Comparison of ENCODE assay signal across 12 cellular contexts in genomic region chr5:173065155-173065554, GRCh38. TPM values are rescaled to one million over a fixed set of nuclear protein-coding genes. Genes with fewer than 3 reads are reported as not detected.
A peak's percentile ranks its signal among the peaks of the same experiment; 100 is the strongest.
DNase-seq lines count a peak whose midpoint lies in the region; ATAC-seq and TF ChIP-seq lines count a peak whose summit lies in the region.
"Had no signal": no experiment of that assay in that cellular context is flagged by ENCODE, and none has a peak within 500 bp of the region (broad histone marks: within the 10 kb centered on the region; RNA-seq: fewer than 3 reads in every experiment).

No MANE protein-coding gene starts in this region.

- no peak for DNase-seq in activated CD4-positive, alpha-beta T cell treated with anti-CD3 and anti-CD28 coated beads for 36 hours
- no peak for DNase-seq in activated CD4-positive, alpha-beta T cell treated with anti-CD3 and anti-CD28 coated beads for 1 hour
- no peak for DNase-seq in activated B cell treated with CpG ODN at 0.5 μM for 24 hours
- DNase-seq in spleen = no peak
- no peak for DNase-seq in WTC11 (ENCODE audit: low spot score)
- no peak for DNase-seq in AG20443 (ENCODE audit: low spot score)
- DNase-seq in GOT3 (lab: John Stamatoyannopoulos, UW) = no peak
- DNase-seq: heart left ventricle, left ventricle myocardium inferior had no signal

- TF ChIP-seq POLR2A in spleen (IDR thresholded peaks at IDR 0.05) = no peak

- TF ChIP-seq CTCF in activated B cell treated with CpG ODN at 0.5 μM for 24 hours (IDR thresholded peaks at IDR 0.05) (no peak), spleen (IDR thresholded peaks at IDR 0.05 in 8 of 11, conservative IDR thresholded peaks at IDR 0.05 in 3 of 11) (no peak), WTC11 (IDR thresholded peaks at IDR 0.05) (no peak)

- peaks cover 1% of the 10 kb centered on the region for H3K36me3 Mint-ChIP-seq in activated CD4-positive, alpha-beta T cell treated with anti-CD3 and anti-CD28 coated beads for 36 hours (ENCODE audit: low read depth)
- H3K36me3 Mint-ChIP-seq in activated B cell treated with CpG ODN at 0.5 μM for 24 hours (ENCODE audit: low read depth) (peaks cover 26% of the 10 kb centered on the region), WTC11 (no peaks in the 10 kb centered on the region)

- H3K4me1 Mint-ChIP-seq in activated CD4-positive, alpha-beta T cell treated with anti-CD3 and anti-CD28 coated beads for 36 hours = peaks cover 79% of the 10 kb centered on the region
- H3K4me1 Mint-ChIP-seq in activated B cell treated with CpG ODN at 0.5 μM for 24 hours (peaks cover 74% of the 10 kb centered on the region), WTC11 (no peaks in the 10 kb centered on the region)

- peak overlapping the region; percentile 68 for H3K4me3 Mint-ChIP-seq in activated CD4-positive, alpha-beta T cell treated with anti-CD3 and anti-CD28 coated beads for 36 hours
- H3K4me3 Mint-ChIP-seq in activated B cell treated with CpG ODN at 0.5 μM for 24 hours (peak overlapping the region; percentile 6), WTC11 (no peak overlapping the region)

- intact Hi-C loops in activated CD4-positive, alpha-beta T cell treated with anti-CD3 and anti-CD28 coated beads for 36 hours (cut with DNase I, micrococcal nuclease) = loop anchor here (1.0 to 2.0 kb wide), 3 partner anchors 8 to 80 kb away; partner anchors contain the start of gene BNIP1 (in 1 of the 2)
- intact Hi-C loops in activated B cell treated with CpG ODN at 0.5 μM for 24 hours (cut with micrococcal nuclease) (loop anchor here (1.0 to 5.0 kb wide), 2 partner anchors 8 to 37 kb away; no protein-coding TSS in a partner anchor), spleen (cut with DNase I; ENCODE audit: low total_unique reads) (no loop called here)

- no peaks in the 10 kb centered on the region for H3K9me3 Mint-ChIP-seq in activated CD4-positive, alpha-beta T cell treated with anti-CD3 and anti-CD28 coated beads for 36 hours (ENCODE audit: low read depth)
- H3K9me3 Mint-ChIP-seq in activated B cell treated with CpG ODN at 0.5 μM for 24 hours (no peaks in the 10 kb centered on the region), WTC11 (0 out of 2 replicates have a peak, but pooled peaks cover 4% of the 10 kb centered on the region)

- no peaks in the 10 kb centered on the region for H3K27me3 ChIP-seq in spleen (replicated peaks in 1 of 7)
- H3K27me3 ChIP-seq: heart left ventricle had no signal

- H3K36me3 ChIP-seq in spleen = peaks cover 0 to 18% (median 2%) of the 10 kb centered on the region in 6 donors
- H3K36me3 ChIP-seq: left ventricle myocardium inferior had no signal

- no peaks in the 10 kb centered on the region for H3K27me3 Mint-ChIP-seq in activated CD4-positive, alpha-beta T cell treated with anti-CD3 and anti-CD28 coated beads for 36 hours
- H3K27me3 Mint-ChIP-seq in activated B cell treated with CpG ODN at 0.5 μM for 24 hours (no peaks in the 10 kb centered on the region), WTC11 (ENCODE audit: low read depth) (no peaks in the 10 kb centered on the region)

- no peak overlapping the region for H3K4me3 ChIP-seq in spleen
- H3K4me3 ChIP-seq: A549, heart left ventricle, left ventricle myocardium inferior had no signal

- ATAC-seq in activated CD4-positive, alpha-beta T cell treated with anti-CD3 and anti-CD28 coated beads for 36 hours = peak; percentile 88
- ATAC-seq in GM21825 (IDR thresholded peaks at IDR 0.05; ENCODE audit: unreplicated experiment) = peak; percentile 69
- peak; percentile 45 for ATAC-seq in activated B cell treated with CpG ODN at 0.5 μM for 24 hours (ENCODE audit: low read depth)
- no peak for ATAC-seq in WTC11
- ATAC-seq: heart left ventricle had no signal

- peak overlapping the region; percentile 93 for H3K27ac Mint-ChIP-seq in activated CD4-positive, alpha-beta T cell treated with anti-CD3 and anti-CD28 coated beads for 36 hours
- H3K27ac Mint-ChIP-seq in activated B cell treated with CpG ODN at 0.5 μM for 24 hours (peak overlapping the region; percentile 76), WTC11 (no peak overlapping the region)

- CTCF ChIA-PET in activated CD4-positive, alpha-beta T cell treated with anti-CD3 and anti-CD28 coated beads for 36 hours (lab: Charles Lee) = interaction anchor here (0.6 to 1.5 kb wide), 5 partner anchors 12 to 81 kb away, joined by 3 to 6 read pairs (median 4); partner anchors contain the start of genes ATP6V0E1 and BNIP1
- CTCF ChIA-PET in activated B cell treated with CpG ODN at 0.5 μM for 24 hours (lab: Charles Lee) (no interaction called here), WTC11 (lab: Charles Lee) (no interaction called here)

- no peaks in the 10 kb centered on the region for H3K9me3 ChIP-seq in spleen
- H3K9me3 ChIP-seq: A549, heart left ventricle, left ventricle myocardium inferior had no signal

- H3K4me1 ChIP-seq in spleen = peaks cover 25 to 97% (median 74%) of the 10 kb centered on the region in 6 donors
- H3K4me1 ChIP-seq: A549 had no signal

- peak overlapping the region in 7 of 8 donors; percentile 17 to 71 (median 36) for H3K27ac ChIP-seq in spleen
- H3K27ac ChIP-seq: A549, left ventricle myocardium inferior, parathyroid adenoma had no signal

- POLR2A ChIA-PET in activated CD4-positive, alpha-beta T cell treated with anti-CD3 and anti-CD28 coated beads for 36 hours (lab: Charles Lee) = interaction anchor here (0.9 to 1.9 kb wide), 2 partner anchors 8 to 81 kb away, joined by 3 to 16 read pairs; partner anchors contain the start of gene ATP6V0E1
- POLR2A ChIA-PET in activated B cell treated with CpG ODN at 0.5 μM for 24 hours (lab: Charles Lee) = interaction anchor here (0.6 to 2.0 kb wide), 3 partner anchors 8 to 953 kb away, joined by 3 to 18 read pairs (median 3); no protein-coding TSS in a partner anchor
- POLR2A ChIA-PET in WTC11 (lab: Charles Lee) = no interaction called here

TF ChIP-seq in WTC11, 78 proteins besides CTCF, POLR2A, EP300 and RAD21 (continues in another document):
- TF ChIP-seq MYBL2 (CRISPR knock-in tag; IDR thresholded peaks at IDR 0.05) (no peak), TCF7 (CRISPR knock-in tag; IDR thresholded peaks at IDR 0.05; ENCODE audit: low read depth) (no peak), PRRX2 (CRISPR knock-in tag; IDR thresholded peaks at IDR 0.05) (no peak), RELA (CRISPR knock-in tag; IDR thresholded peaks at IDR 0.05; ENCODE audit: borderline replicate concordance) (no peak), MXD4 (CRISPR knock-in tag; IDR thresholded peaks at IDR 0.05; ENCODE audit: borderline replicate concordance) (no peak), NFYB (CRISPR knock-in tag; conservative IDR thresholded peaks at IDR 0.05; ENCODE audit: low read depth) (no peak), ZNF396 (CRISPR knock-in tag; IDR thresholded peaks at IDR 0.05; ENCODE audit: borderline replicate concordance) (no peak), FOXK1 (CRISPR knock-in tag; IDR thresholded peaks at IDR 0.05) (no peak), PRDM15 (CRISPR knock-in tag; IDR thresholded peaks at IDR 0.05) (no peak), NR2C2 (CRISPR knock-in tag; IDR thresholded peaks at IDR 0.05) (no peak), GTF2I (CRISPR knock-in tag; conservative IDR thresholded peaks at IDR 0.05) (no peak), GRHL2 (CRISPR knock-in tag; IDR thresholded peaks at IDR 0.05; ENCODE audit: insufficient replicate concordance, severe bottlenecking) (no peak), TEAD4 (CRISPR knock-in tag; IDR thresholded peaks at IDR 0.05) (no peak)
- TF ChIP-seq, protein P1, sequence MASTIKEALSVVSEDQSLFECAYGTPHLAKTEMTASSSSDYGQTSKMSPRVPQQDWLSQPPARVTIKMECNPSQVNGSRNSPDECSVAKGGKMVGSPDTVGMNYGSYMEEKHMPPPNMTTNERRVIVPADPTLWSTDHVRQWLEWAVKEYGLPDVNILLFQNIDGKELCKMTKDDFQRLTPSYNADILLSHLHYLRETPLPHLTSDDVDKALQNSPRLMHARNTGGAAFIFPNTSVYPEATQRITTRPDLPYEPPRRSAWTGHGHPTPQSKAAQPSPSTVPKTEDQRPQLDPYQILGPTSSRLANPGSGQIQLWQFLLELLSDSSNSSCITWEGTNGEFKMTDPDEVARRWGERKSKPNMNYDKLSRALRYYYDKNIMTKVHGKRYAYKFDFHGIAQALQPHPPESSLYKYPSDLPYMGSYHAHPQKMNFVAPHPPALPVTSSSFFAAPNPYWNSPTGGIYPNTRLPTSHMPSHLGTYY (CRISPR knock-in tag; IDR thresholded peaks at IDR 0.05) = no peak

RNA-seq across cellular contexts. Expression of gene CREBRF, which starts 9.0 kb away (rescaled TPM):
- 10 to 100 TPM; 10.2 to 11.3 TPM for total RNA-seq in activated CD4-positive, alpha-beta T cell treated with anti-CD3 and anti-CD28 coated beads for 36 hours
- total RNA-seq in activated B cell treated with CpG ODN at 0.5 μM for 24 hours (31.4 and 37.4 TPM in 2 replicates), spleen (10 to 100 TPM; 44.7 to 85.9 (median 58.7) TPM), WTC11 (2021) (5.7 to 7.2 TPM (median 6.3 TPM) in 3 replicates)
- 1 to 10 TPM; 7.2 to 8.2 (median 7.3) TPM for polyA plus RNA-seq in spleen
